9 cellular contexts compared by ENCODE assay signal in the genomic region with DNA sequence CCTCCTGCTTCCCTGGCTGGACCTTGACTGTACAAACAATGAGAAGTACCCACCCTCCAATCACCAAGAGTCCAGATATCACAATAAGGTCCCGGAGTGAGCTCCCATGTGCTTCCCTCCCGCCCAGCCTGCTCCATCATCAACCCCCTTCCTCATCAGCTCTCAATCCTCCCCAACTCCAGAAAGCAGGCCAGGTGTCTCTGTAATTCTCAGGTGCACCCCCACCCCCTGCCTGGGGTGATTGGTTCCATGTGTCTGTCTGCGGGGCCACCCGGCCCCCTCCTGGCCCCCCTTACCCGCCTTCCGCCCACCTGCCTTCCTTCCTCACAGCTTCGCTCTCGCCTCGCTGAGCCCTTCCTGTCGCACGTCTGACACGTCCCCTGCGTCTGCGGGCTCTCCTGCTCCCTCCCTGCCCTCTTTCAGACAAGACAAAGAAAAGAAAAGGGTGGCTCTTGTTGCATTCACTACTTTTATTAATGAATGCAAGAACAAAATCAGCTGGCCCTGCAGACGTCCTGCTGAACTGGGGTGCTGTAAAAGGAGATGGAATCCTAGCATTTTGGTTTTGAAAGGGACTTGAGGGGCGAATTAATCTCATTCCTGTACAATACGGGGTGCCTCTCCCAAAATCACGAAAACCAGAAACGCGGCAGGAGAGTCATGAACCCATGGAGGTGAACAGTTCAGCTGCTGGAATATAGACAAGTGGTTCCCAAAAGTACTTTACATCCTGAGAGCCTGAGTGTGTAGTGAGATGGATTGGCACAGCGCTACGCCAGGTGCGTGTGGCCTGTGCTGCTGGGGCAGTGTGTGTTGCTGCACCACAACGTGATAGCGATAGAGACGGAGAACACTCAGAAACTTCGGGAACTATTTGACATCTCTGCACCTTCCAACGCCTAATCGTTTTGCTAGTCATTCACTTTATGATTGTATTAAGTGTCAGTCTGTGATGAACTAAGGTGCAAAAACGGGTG. TPM values are rescaled to one million over a fixed set of nuclear protein-coding genes. Genes with fewer than 3 reads are reported as not detected.
DNase-seq lines count a peak whose midpoint lies in the region; ATAC-seq and TF ChIP-seq lines count a peak whose summit lies in the region.
"Had no signal": no experiment of that assay in that cellular context is flagged by ENCODE, and none has a peak within 500 bp of the region (broad histone marks: within the 10 kb centered on the region; RNA-seq: fewer than 3 reads in every experiment).

No MANE protein-coding gene starts in this region.

- H3K4me2 ChIP-seq in DND-41 (ENCODE audit: insufficient read depth, low read length): peak overlapping the region; percentile 69

- TF ChIP-seq EP300 in esophagus muscularis mucosa (IDR thresholded peaks at IDR 0.05): no peak

- POLR2A ChIA-PET in HEK293T (lab: Yijun Ruan, JAX): no interaction called here

- no peaks in the 10 kb centered on the region for H4K20me1 ChIP-seq in DND-41 (ENCODE audit: insufficient read depth, low read length)

- H3K4me3 ChIP-seq in DND-41 (ENCODE audit: low read depth in 1 of 2, low read length in 2 of 2) (peak overlapping the region in 1 of 2 experiments; percentile 51; a peak in 2 of 4 replicates), esophagus muscularis mucosa (no peak overlapping the region), coronary artery (no peak overlapping the region)
- H3K4me3 ChIP-seq: skin epidermis had no signal

- WGBS in esophagus muscularis mucosa: 66% methylated on average over 30 of the region's 30 CpGs

- TF ChIP-seq POLR2A in esophagus muscularis mucosa (IDR thresholded peaks at IDR 0.05; ENCODE audit: low read depth): no peak

- DNase-seq in DND-41: peak; percentile 94
- DNase-seq in M059J (ENCODE audit: low read depth): peak; percentile 27
- DNase-seq in activated T-cell treated with anti-CD3 and anti-CD28 coated beads for 1 hour (ENCODE audit: low read depth): peak; percentile 7
- DNase-seq in posterior vena cava (ENCODE audit: low spot score): peak; percentile 42
- DNase-seq in esophagus muscularis mucosa (ENCODE audit: extremely low spot score): no peak
- no peak for DNase-seq in coronary artery (ENCODE audit: low spot score)
- DNase-seq in HEK293T (ENCODE audit: extremely low spot score): no peak

- H3K27ac ChIP-seq in DND-41 (ENCODE audit: low read length): peak overlapping the region; percentile 97
- H3K27ac ChIP-seq in esophagus muscularis mucosa (replicated peaks in 1 of 4): no peak overlapping the region
- H3K27ac ChIP-seq in coronary artery: no peak overlapping the region
- H3K27ac ChIP-seq: skin epidermis had no signal

- peak overlapping the region; percentile 62 for H3K9ac ChIP-seq in DND-41 (ENCODE audit: low read depth, low read length)

- CTCF ChIA-PET in HEK293T (lab: Yijun Ruan, JAX): no interaction called here

- intact Hi-C loops in posterior vena cava (cut with DNase I): no loop called here
- intact Hi-C loops in esophagus muscularis mucosa (cut with DNase I): no loop called here

- H3K4me1 ChIP-seq in DND-41 (ENCODE audit: insufficient read depth, low read length) (peaks cover 82% of the 10 kb centered on the region), esophagus muscularis mucosa (peaks cover 0 to 4% (median 2%) of the 10 kb centered on the region in 4 donors)

- H2AFZ ChIP-seq in DND-41 (ENCODE audit: low read depth, low read length): peak overlapping the region; percentile 74

- TF ChIP-seq CTCF in DND-41 (IDR thresholded peaks at IDR 0.05; ENCODE audit: borderline replicate concordance, extremely low read depth, low read length, poor library complexity, severe bottlenecking) (no peak), esophagus muscularis mucosa (IDR thresholded peaks at IDR 0.05) (no peak), coronary artery (IDR thresholded peaks at IDR 0.05) (no peak)

- H3K36me3 ChIP-seq in DND-41 (ENCODE audit: insufficient read depth, low read length) (no peaks in the 10 kb centered on the region), esophagus muscularis mucosa (no peaks in the 10 kb centered on the region)

- H3K79me2 ChIP-seq in DND-41 (ENCODE audit: insufficient read depth, low read length): peaks cover 20% of the 10 kb centered on the region

- H3K27me3 ChIP-seq in DND-41 (ENCODE audit: insufficient read depth, low read length, poor library complexity) (no peaks in the 10 kb centered on the region), esophagus muscularis mucosa (no peaks in the 10 kb centered on the region)

- ATAC-seq in DND-41 (ENCODE audit: insufficient read depth, low read depth) (peak; percentile 97), GM21528 (IDR thresholded peaks at IDR 0.05; ENCODE audit: low FRiP score, unreplicated experiment) (peak; percentile 88)

- H3K9me3 ChIP-seq in DND-41 (ENCODE audit: insufficient read depth, low read length, severe bottlenecking) (no peaks in the 10 kb centered on the region), esophagus muscularis mucosa (no peaks in the 10 kb centered on the region)

TF ChIP-seq in HEK293T, 16 proteins besides CTCF, POLR2A, EP300 and RAD21:
- TF ChIP-seq NFRKB (IDR thresholded peaks at IDR 0.05) (no peak), HDGF (IDR thresholded peaks at IDR 0.05; ENCODE audit: borderline replicate concordance) (no peak), ZNF384 (IDR thresholded peaks at IDR 0.05) (no peak)
- TF ChIP-seq, protein P1, sequence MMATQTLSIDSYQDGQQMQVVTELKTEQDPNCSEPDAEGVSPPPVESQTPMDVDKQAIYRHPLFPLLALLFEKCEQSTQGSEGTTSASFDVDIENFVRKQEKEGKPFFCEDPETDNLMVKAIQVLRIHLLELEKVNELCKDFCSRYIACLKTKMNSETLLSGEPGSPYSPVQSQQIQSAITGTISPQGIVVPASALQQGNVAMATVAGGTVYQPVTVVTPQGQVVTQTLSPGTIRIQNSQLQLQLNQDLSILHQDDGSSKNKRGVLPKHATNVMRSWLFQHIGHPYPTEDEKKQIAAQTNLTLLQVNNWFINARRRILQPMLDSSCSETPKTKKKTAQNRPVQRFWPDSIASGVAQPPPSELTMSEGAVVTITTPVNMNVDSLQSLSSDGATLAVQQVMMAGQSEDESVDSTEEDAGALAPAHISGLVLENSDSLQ (IDR thresholded peaks at IDR 0.05): no peak

RNA-seq across cellular contexts. Expression of a gene that starts 26.4 kb away (rescaled TPM):
- total RNA-seq in M059J (2014; rRNA removed; shearing (Covaris generic)): 7.6 and 12.6 TPM in 2 replicates
- 10 to 100 TPM; 37.9 to 54.8 TPM for total RNA-seq in posterior vena cava
- total RNA-seq in esophagus muscularis mucosa: 100 to 1,000 TPM; 188 to 446 (median 280) TPM

Comparison
In these comparisons a context has a peak if more than half of its experiments do, and no peak if none do; other contexts are left out.
1. DNase-seq: peak in DND-41 (single experiment), M059J (single experiment), activated T-cell treated with anti-CD3 and anti-CD28 coated beads for 1 hour (single experiment) and posterior vena cava (single experiment); none in esophagus muscularis mucosa (single experiment), coronary artery (single experiment) and HEK293T (single experiment).